In genomic region chr15:76335851-76336253, GRCh38 we compare ENCODE assay signal across 8 cellular contexts. TPM values are rescaled to one million over a fixed set of nuclear protein-coding genes. Genes with fewer than 3 reads are reported as not detected.
DNase-seq lines count a peak whose midpoint lies in the region; ATAC-seq and TF ChIP-seq lines count a peak whose summit lies in the region.

No MANE protein-coding gene starts in this region.

- no peak for TF ChIP-seq POLR2A in upper lobe of left lung (IDR thresholded peaks at IDR 0.05)

- H3K27ac Mint-ChIP-seq in stimulated activated naive CD8-positive, alpha-beta T cell treated with anti-CD3 and anti-CD28 coated beads, Interleukin-15, Interleukin-2, amounts not matched to agents 100 ng/mL and 50 ng/mL, for 24 hours = peak overlapping the region; percentile 36

- peak overlapping the region; percentile 74 for H3K27ac ChIP-seq in SJCRH30
- H3K27ac ChIP-seq in upper lobe of left lung = no peak overlapping the region

- no peak for DNase-seq in stimulated activated naive CD8-positive, alpha-beta T cell treated with anti-CD3 and anti-CD28 coated beads, Interleukin-15, Interleukin-2, amounts not matched to agents 100 U/mL and 50 U/mL, for 24 hours
- DNase-seq in SJCRH30 = no peak
- peak; percentile 68 for DNase-seq in germinal center (ENCODE audit: low spot score)
- DNase-seq in upper lobe of left lung = no peak
- DNase-seq in pons (ENCODE audit: low spot score) = no peak
- no peak for DNase-seq in omental fat pad (ENCODE audit: low spot score)

- H3K9me3 ChIP-seq in SJCRH30 (replicated peaks) = no peaks in the 10 kb centered on the region
- peaks cover 0 to 3% (median 0%) of the 10 kb centered on the region in 4 donors for H3K9me3 ChIP-seq in upper lobe of left lung

- peaks cover 48% of the 10 kb centered on the region for H3K4me1 Mint-ChIP-seq in stimulated activated naive CD8-positive, alpha-beta T cell treated with anti-CD3 and anti-CD28 coated beads, Interleukin-15, Interleukin-2, amounts not matched to agents 100 ng/mL and 50 ng/mL, for 24 hours (ENCODE audit: low read depth)

- H3K4me3 ChIP-seq in SJCRH30 = peak overlapping the region; percentile 74
- H3K4me3 ChIP-seq in upper lobe of left lung = peak overlapping the region in 3 of 4 donors; percentile 28 to 42 (median 36)

- TF ChIP-seq EP300 in upper lobe of left lung (IDR thresholded peaks at IDR 0.05) = no peak

- H3K27me3 ChIP-seq in SJCRH30 (no peaks in the 10 kb centered on the region), upper lobe of left lung (peaks cover 4 to 67% (median 43%) of the 10 kb centered on the region in 4 donors)

- TF ChIP-seq CTCF in upper lobe of left lung (IDR thresholded peaks at IDR 0.05) = no peak
- no peak for TF ChIP-seq CTCF in omental fat pad (IDR thresholded peaks at IDR 0.05)

- H3K36me3 ChIP-seq in SJCRH30 (peaks cover 5% of the 10 kb centered on the region; the same call in 1 of the 2 replicates), upper lobe of left lung (no peaks in the 10 kb centered on the region)

- H3K36me3 Mint-ChIP-seq in stimulated activated naive CD8-positive, alpha-beta T cell treated with anti-CD3 and anti-CD28 coated beads, Interleukin-15, Interleukin-2, amounts not matched to agents 100 ng/mL and 50 ng/mL, for 24 hours (ENCODE audit: low read depth) = peaks cover 3% of the 10 kb centered on the region

- ATAC-seq in stimulated activated naive CD8-positive, alpha-beta T cell treated with anti-CD3 and anti-CD28 coated beads, Interleukin-15, Interleukin-2, amounts not matched to agents 100 U/mL and 50 U/mL, for 24 hours = no peak
- ATAC-seq in upper lobe of left lung (ENCODE audit: low FRiP score in 2 of 2) (no peak), GM18519 (IDR thresholded peaks at IDR 0.05; ENCODE audit: low FRiP score, unreplicated experiment) (no peak), omental fat pad (ENCODE audit: low FRiP score) (no peak)

- no peaks in the 10 kb centered on the region for H3K9me3 Mint-ChIP-seq in stimulated activated naive CD8-positive, alpha-beta T cell treated with anti-CD3 and anti-CD28 coated beads, Interleukin-15, Interleukin-2, amounts not matched to agents 100 ng/mL and 50 ng/mL, for 24 hours

- 14 to 20% methylated on average over 11 of the region's 11 CpGs for WGBS in upper lobe of left lung, 2 donors

- H3K27me3 Mint-ChIP-seq in stimulated activated naive CD8-positive, alpha-beta T cell treated with anti-CD3 and anti-CD28 coated beads, Interleukin-15, Interleukin-2, amounts not matched to agents 100 ng/mL and 50 ng/mL, for 24 hours = peaks cover 79% of the 10 kb centered on the region

- H3K4me1 ChIP-seq in SJCRH30 = 0 out of 2 replicates have a peak, but pooled peaks cover 3% of the 10 kb centered on the region
- peaks cover 39 to 59% (median 43%) of the 10 kb centered on the region in 4 donors for H3K4me1 ChIP-seq in upper lobe of left lung

- H3K4me3 Mint-ChIP-seq in stimulated activated naive CD8-positive, alpha-beta T cell treated with anti-CD3 and anti-CD28 coated beads, Interleukin-15, Interleukin-2, amounts not matched to agents 100 ng/mL and 50 ng/mL, for 24 hours = peak overlapping the region; percentile 68

RNA-seq across cellular contexts. Expression of gene ISL2, which starts 0.7 kb away (rescaled TPM):
- total RNA-seq in SJCRH30 (2014; rRNA removed; shearing (Covaris generic)) = 3.0 and 4.3 TPM in 2 replicates
- total RNA-seq in upper lobe of left lung (1 to 10 TPM in 1 of 6 donors, under 1 TPM in 3, not detected in 2; 0.34 to 1.8 (median 0.47) TPM), omental fat pad (1 to 10 TPM in 1 of 4 donors, under 1 TPM in 2, not detected in 1; 0.24 to 1.1 (median 0.75) TPM)

RNA-seq across cellular contexts. Expression of gene ETFA, which starts 24.6 kb away (rescaled TPM):
- 139 TPM in 2 replicates for total RNA-seq in SJCRH30 (2014; rRNA removed; shearing (Covaris generic))
- total RNA-seq in upper lobe of left lung = 10 to 100 TPM; 31.6 to 82.9 (median 68.7) TPM
- total RNA-seq in omental fat pad = 100 to 1,000 TPM in 3 of 4 donors, 10 to 100 TPM in 1; 89.9 to 144 (median 114) TPM
